ENCODE assay signal across 14 cellular contexts in genomic region chr2:47645246-47645645, GRCh38.
"Had no signal": no experiment of that assay in that cellular context is flagged by ENCODE, and none has a peak within 500 bp of the region (broad histone marks: within the 10 kb centered on the region; RNA-seq: fewer than 3 reads in every experiment).

No MANE protein-coding gene starts in this region.

- DNase-seq: activated CD4-positive, alpha-beta T cell treated with anti-CD3 and anti-CD28 coated beads, Interleukin-2, amount 10 ng/mL, durations not matched to agents 24 days and 14 days; activated CD8-positive, alpha-beta memory T cell treated with anti-CD3 and anti-CD28 coated beads, Interleukin-2, amount 50 U/mL, for 4 hours; activated CD8-positive, alpha-beta T cell treated with anti-CD3 and anti-CD28 coated beads, Interleukin-2, amount 10 ng/mL, durations not matched to agents 7 days and 5 days; activated gamma-delta T cell treated with Interleukin-2 at 50 U/mL for 16 hours; activated T-cell treated with anti-CD3 and anti-CD28 coated beads, Interleukin-2, amount 50 U/mL, for 72 hours; adrenal gland; foreskin keratinocyte; hippocampal formation; left colon; lower lobe of right lung; natural killer cell; spleen; stimulated activated naive B cell treated with anti-CD40 and anti-IgM and Interleukin-4, amounts not matched to agents 10 μg/mL and 1 μg/mL and 100 μg/mL, for 72 hours had no signal

- ATAC-seq: activated CD8-positive, alpha-beta T cell treated with anti-CD3 and anti-CD28 coated beads, Interleukin-2, amount 10 ng/mL, durations not matched to agents 7 days and 5 days; activated naive CD4-positive, alpha-beta T cell treated with anti-CD3 and anti-CD28 coated beads, Interleukin-2, amount 50 U/mL, for 72 hours; activated T-cell treated with anti-CD3 and anti-CD28 coated beads, Interleukin-2, amount 50 U/mL, for 72 hours; foreskin keratinocyte; left colon; lower lobe of right lung; natural killer cell had no signal
